8 cellular contexts compared by ENCODE assay signal in genomic region chr2:99335911-99336779, GRCh38. TPM values are rescaled to one million over a fixed set of nuclear protein-coding genes. Genes with fewer than 3 reads are reported as not detected.
DNase-seq lines count a peak whose midpoint lies in the region; ATAC-seq and TF ChIP-seq lines count a peak whose summit lies in the region.

Gene TXNDC9 (minus strand): TSS chr2:99336333. CDS start chr2:99333210, 3,123 bp downstream.

- H3K4me1 ChIP-seq in SK-N-SH (ENCODE audit: control insufficient read depth in 1 of 2, insufficient read depth in 2 of 2, low read depth in 1 of 2, low read length in 1 of 2), result peaks cover 0 to 6% of the 10 kb centered on the region in 2 experiments; a peak in 2 of 4 replicates
- H3K4me1 ChIP-seq in osteoblast (ENCODE audit: insufficient read depth, low read length), result peaks cover 10% of the 10 kb centered on the region
- H3K4me1 ChIP-seq in thoracic aorta (ENCODE audit: control insufficient read depth in 1 of 2, low read depth in 2 of 2), result peaks cover 26 to 42% of the 10 kb centered on the region in 2 donors

- H3K36me3 ChIP-seq in SK-N-SH (replicated peaks in 1 of 2; ENCODE audit: control insufficient read depth in 1 of 2, insufficient read depth in 2 of 2, low read length in 1 of 2) (peaks cover 13 to 15% of the 10 kb centered on the region in 2 experiments), osteoblast (ENCODE audit: insufficient read depth, low read length) (peaks cover 21% of the 10 kb centered on the region), thoracic aorta (no peaks in the 10 kb centered on the region)

- DNase-seq in GM10248 (ENCODE audit: extremely low spot score) (peak; percentile 98), NCI-H1092 (lab: John Stamatoyannopoulos, UW) (peak; percentile 99), SK-N-SH (peak; percentile 97), glomerular visceral epithelial cell (ENCODE audit: extremely low spot score) (peak; percentile 100), osteoblast (ENCODE audit: insufficient read length, low spot score, missing footprints) (peak; percentile 96), thoracic aorta (ENCODE audit: low spot score) (peak; percentile 97)
- peak; percentile 98 for DNase-seq in activated naive CD4-positive, alpha-beta T cell treated with anti-CD3 and anti-CD28 coated beads, Interleukin-2, amount 50 U/mL, for 16 hours

- H4K20me1 ChIP-seq in SK-N-SH (ENCODE audit: insufficient read depth) (peaks cover 19% of the 10 kb centered on the region), osteoblast (ENCODE audit: insufficient read depth, low read length) (peaks cover 31% of the 10 kb centered on the region)

- H3F3A ChIP-seq in SK-N-SH (replicated peaks; ENCODE audit: insufficient read depth), result peaks cover 15% of the 10 kb centered on the region

- ATAC-seq in HG02610 (IDR thresholded peaks at IDR 0.05; ENCODE audit: unreplicated experiment) (peak; percentile 77), thoracic aorta (ENCODE audit: insufficient number of reproducible peaks, low FRiP score, low read depth) (peak; percentile 91)

- H3K27me3 ChIP-seq in SK-N-SH (ENCODE audit: insufficient read depth), result no peaks in the 10 kb centered on the region
- H3K27me3 ChIP-seq in osteoblast (ENCODE audit: insufficient read depth, low read length), result no peaks in the 10 kb centered on the region
- H3K27me3 ChIP-seq in thoracic aorta (replicated peaks; ENCODE audit: insufficient read depth), result no peaks in the 10 kb centered on the region

- peak within 1 kb of the TSS; percentile 77 for H3K9ac ChIP-seq in SK-N-SH

- 3% methylated on average over 21 of the region's 59 CpGs for WGBS in SK-N-SH (ENCODE audit: low lambda C conversion rate)

- H3K4me3 ChIP-seq in SK-N-SH (ENCODE audit: low read depth in 2 of 2, low read length in 1 of 2) (peak within 1 kb of the TSS; percentile 81 to 96), osteoblast (ENCODE audit: insufficient read depth, low read length) (peak within 1 kb of the TSS; percentile 94), thoracic aorta (peak within 1 kb of the TSS; percentile 93)

- H3K4me2 ChIP-seq in SK-N-SH, result peak within 1 kb of the TSS; percentile 98
- H3K4me2 ChIP-seq in osteoblast (ENCODE audit: insufficient read depth, low read length), result peak within 1 kb of the TSS; percentile 93

- H2AFZ ChIP-seq in SK-N-SH (ENCODE audit: low read depth), result peak within 1 kb of the TSS; percentile 99
- peak within 1 kb of the TSS; percentile 99 for H2AFZ ChIP-seq in osteoblast (ENCODE audit: low read length)

- H3K9me3 ChIP-seq in SK-N-SH, result no peaks in the 10 kb centered on the region
- no peaks in the 10 kb centered on the region for H3K9me3 ChIP-seq in osteoblast (ENCODE audit: low read depth, low read length)
- no peaks in the 10 kb centered on the region for H3K9me3 ChIP-seq in thoracic aorta

- no peaks in the 10 kb centered on the region for H3K9me2 ChIP-seq in SK-N-SH

- H3K79me2 ChIP-seq in SK-N-SH (ENCODE audit: insufficient read depth) (peaks cover 88% of the 10 kb centered on the region), osteoblast (ENCODE audit: insufficient read depth, low read length) (peaks cover 87% of the 10 kb centered on the region)

- TF ChIP-seq EP300 in SK-N-SH (IDR thresholded peaks at IDR 0.05; ENCODE audit: borderline replicate concordance in 1 of 2, low read depth in 1 of 2, low read length in 1 of 2), result no peak

- CTCF ChIA-PET in GM10248 (lab: Yijun Ruan, JAX), result interaction anchor here (0.7 to 4.4 kb wide), 13 partner anchors 11 to 195 kb away, joined by 3 to 32 read pairs (median 3); partner anchors contain the start of genes C2orf15, LIPT1 and TSGA10
- CTCF ChIA-PET in SK-N-SH (lab: Yijun Ruan, JAX), result interaction anchor here (0.6 to 4.1 kb wide), 29 partner anchors 9 to 1049 kb away, joined by 3 to 25 read pairs (median 5); partner anchors contain the start of genes LIPT1, MITD1, MRPL30 and REV1

- H3K27ac ChIP-seq in SK-N-SH (ENCODE audit: low read depth in 2 of 2, low read length in 1 of 2), result peak within 1 kb of the TSS; percentile 82 to 94
- H3K27ac ChIP-seq in osteoblast (ENCODE audit: low read depth, low read length), result peak within 1 kb of the TSS; percentile 81
- H3K27ac ChIP-seq in thoracic aorta, result peak within 1 kb of the TSS; percentile 82 to 94

- POLR2A ChIA-PET in GM10248 (lab: Yijun Ruan, JAX) (interaction anchor here (1.0 to 1.5 kb wide), 2 partner anchors 154 to 156 kb away, joined by 3 read pairs; no protein-coding TSS in a partner anchor), SK-N-SH (lab: Yijun Ruan, JAX) (interaction anchor here (1.2 to 2.2 kb wide), 4 partner anchors 63 to 195 kb away, joined by 3 to 8 read pairs (median 7); partner anchors contain the start of genes C2orf15, LIPT1 and TSGA10)

- no peak; the same call in 1 of the 2 replicates for TF ChIP-seq RAD21 in SK-N-SH (IDR thresholded peaks at IDR 0.05; ENCODE audit: low read length)

- TF ChIP-seq CTCF in GM10248 (IDR thresholded peaks at IDR 0.05; ENCODE audit: control extremely low read depth, extremely low read depth, low read depth, missing control alignments) (no peak), SK-N-SH (IDR thresholded peaks at IDR 0.05) (no peak), osteoblast (IDR thresholded peaks at IDR 0.05; ENCODE audit: extremely low read depth, low read depth, low read length) (no peak), thoracic aorta (IDR thresholded peaks at IDR 0.05) (no peak)

TF ChIP-seq in SK-N-SH, 30 proteins besides CTCF, POLR2A, EP300 and RAD21 (continues in another document):
- peak; percentile 72 for TF ChIP-seq TAF1 (IDR thresholded peaks at IDR 0.05; ENCODE audit: borderline replicate concordance, low read depth, low read length)
- TF ChIP-seq MAX (IDR thresholded peaks at IDR 0.05; ENCODE audit: low read depth), result peak; percentile 81
- TF ChIP-seq MXI1 (IDR thresholded peaks at IDR 0.05; ENCODE audit: low read depth, low read length), result peak; percentile 96
- TF ChIP-seq YY1 (IDR thresholded peaks at IDR 0.05; ENCODE audit: low read depth), result peak; percentile 65
- peak; percentile 84 for TF ChIP-seq NRF1 (IDR thresholded peaks at IDR 0.05; ENCODE audit: low read depth, low read length)
- TF ChIP-seq ELF1 (IDR thresholded peaks at IDR 0.05), result peak; percentile 75
- TF ChIP-seq FOSL2 (IDR thresholded peaks at IDR 0.05; ENCODE audit: borderline replicate concordance, low read depth), result no peak
- TF ChIP-seq ZBTB33 (IDR thresholded peaks at IDR 0.05; ENCODE audit: borderline replicate concordance, low read depth), result peak; percentile 96
- TF ChIP-seq GABPA (IDR thresholded peaks at IDR 0.05; ENCODE audit: low read depth), result peak; percentile 91
- TF ChIP-seq TEAD4 (IDR thresholded peaks at IDR 0.05; ENCODE audit: borderline replicate concordance, insufficient read depth), result no peak
- peak; percentile 94 for TF ChIP-seq SIN3A (IDR thresholded peaks at IDR 0.05; ENCODE audit: borderline replicate concordance, low read depth, low read length)
- TF ChIP-seq IRF3 (IDR thresholded peaks at IDR 0.05; ENCODE audit: low read depth, low read length), result peak; percentile 20; the same call in 1 of the 2 replicates
- 0 out of 2 replicates have a peak, but pooled peaks have one; percentile 3 for TF ChIP-seq PBX3 (IDR thresholded peaks at IDR 0.05)
- peak; percentile 99 for TF ChIP-seq CHD2 (IDR thresholded peaks at IDR 0.05; ENCODE audit: low read length, partially characterized antibody)

RNA-seq across cellular contexts. Expression of gene TXNDC9, which starts in this region (rescaled TPM):
- polyA plus RNA-seq in SK-N-SH (2012; rRNA removed), result 19.1 and 24.5 TPM in 2 replicates
- polyA plus RNA-seq in SK-N-SH (2012; cell fraction: cytosol; rRNA removed), result 28.7 and 33.8 TPM in 2 replicates
- 9.8 and 21.2 TPM in 2 replicates for polyA plus RNA-seq in SK-N-SH (2012; cell fraction: nucleus; rRNA removed)
- 75.7 and 95.9 TPM in 2 replicates for total RNA-seq in osteoblast
- 10 to 100 TPM; 26.7 to 42.0 TPM for total RNA-seq in thoracic aorta

Comparison
In these comparisons a context has a peak if more than half of its experiments do, and no peak if none do; other contexts are left out.
1. Peak in every context shown above with its lines: DNase-seq, ATAC-seq, H3K4me3 ChIP-seq and H3K27ac ChIP-seq.